Comparison of ENCODE assay signal across 15 cellular contexts in the genomic region with DNA sequence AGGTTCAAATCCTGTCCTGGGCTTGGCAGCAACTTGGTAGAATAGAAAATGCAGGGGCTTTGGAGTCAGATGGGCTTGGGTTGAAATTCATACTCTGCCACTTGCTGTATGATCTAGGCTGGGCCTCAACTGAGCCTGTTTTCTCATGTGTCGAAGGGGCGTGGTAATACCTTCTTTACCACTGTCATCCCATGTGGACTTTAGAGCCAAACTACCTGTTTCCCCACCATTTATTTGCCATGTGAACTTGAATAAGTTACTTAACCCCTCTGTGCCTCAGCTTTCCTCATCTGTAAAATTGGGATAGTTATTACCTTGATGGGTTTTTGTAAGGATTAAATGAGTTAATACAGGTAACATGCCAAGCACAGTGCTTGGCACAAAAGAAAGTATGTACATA.
"Had no signal": no experiment of that assay in that cellular context is flagged by ENCODE, and none has a peak within 500 bp of the region (broad histone marks: within the 10 kb centered on the region; RNA-seq: fewer than 3 reads in every experiment).

No MANE protein-coding gene starts in this region.

- H3K4me2 ChIP-seq: neural progenitor cell had no signal

- H3K4me1 ChIP-seq: neural progenitor cell, pancreas, upper lobe of right lung, vagina had no signal

- DNase-seq: central memory CD4-positive, alpha-beta T cell; effector memory CD8-positive, alpha-beta T cell; erythroblast; heart right ventricle; immature natural killer cell; left ventricle myocardium superior; occipital lobe; pancreas; right cardiac atrium; stimulated activated CD4-positive, alpha-beta T cell treated with anti-CD3 and anti-CD28 coated beads, Interleukin-4, amount 100 ng/mL, for 24 hours; tibial artery; upper lobe of right lung had no signal

- H3K4me3 ChIP-seq: heart right ventricle, neural progenitor cell, pancreas, tibial artery, upper lobe of right lung, vagina had no signal

- H3K9ac ChIP-seq: neural progenitor cell had no signal

- H3K27ac ChIP-seq: heart right ventricle, neural progenitor cell, pancreas, tibial artery, upper lobe of right lung, vagina had no signal

- H2AFZ ChIP-seq: neural progenitor cell had no signal

- H3K36me3 ChIP-seq: heart right ventricle, neural progenitor cell, pancreas, tibial artery, upper lobe of right lung, vagina had no signal

- H3K9me3 ChIP-seq: heart right ventricle, pancreas, tibial artery, upper lobe of right lung, vagina had no signal

- H3K27me3 ChIP-seq: heart right ventricle, neural progenitor cell, pancreas, tibial artery, upper lobe of right lung, vagina had no signal

- ATAC-seq: effector memory CD8-positive, alpha-beta T cell; left ventricle myocardium superior; pancreas; right cardiac atrium; stimulated activated memory B cell treated with anti-CD40 and anti-IgM and Interleukin-4, amounts not matched to agents 10 μg/mL and 1 μg/mL and 100 μg/mL, for 72 hours; upper lobe of right lung had no signal
